ENCODE assay signal across 10 cellular contexts in genomic region chr6:90184334-90185298, GRCh38.
A peak's percentile ranks its signal among the peaks of the same experiment; 100 is the strongest.
DNase-seq lines count a peak whose midpoint lies in the region; ATAC-seq lines count a peak whose summit lies in the region.
"Had no signal": no experiment of that assay in that cellular context is flagged by ENCODE, and none has a peak within 500 bp of the region (broad histone marks: within the 10 kb centered on the region; RNA-seq: fewer than 3 reads in every experiment).

No MANE protein-coding gene starts in this region.

- no peaks in the 10 kb centered on the region for H3K27me3 Mint-ChIP-seq in T-helper 2 cell treated with Interferon-gamma antibody and Interleukin-4, amounts not matched to agents 5 μg/mL and 100 μg/mL, for 36 hours (ENCODE audit: low read depth)
- H3K27me3 Mint-ChIP-seq in stimulated activated naive B cell treated with anti-CD40 and anti-IgM and Interleukin-4, amounts not matched to agents 10 μg/mL and 1 μg/mL and 100 μg/mL, for 72 hours, result no peaks in the 10 kb centered on the region

- H3K27ac Mint-ChIP-seq in T-helper 2 cell treated with Interferon-gamma antibody and Interleukin-4, amounts not matched to agents 5 μg/mL and 100 μg/mL, for 36 hours, result no peak overlapping the region
- peak overlapping the region; percentile 96 for H3K27ac Mint-ChIP-seq in stimulated activated naive B cell treated with anti-CD40 and anti-IgM and Interleukin-4, amounts not matched to agents 10 μg/mL and 1 μg/mL and 100 μg/mL, for 72 hours

- H3K9me3 Mint-ChIP-seq in T-helper 2 cell treated with Interferon-gamma antibody and Interleukin-4, amounts not matched to agents 5 μg/mL and 100 μg/mL, for 36 hours, result peaks cover 6% of the 10 kb centered on the region
- H3K9me3 Mint-ChIP-seq in stimulated activated naive B cell treated with anti-CD40 and anti-IgM and Interleukin-4, amounts not matched to agents 10 μg/mL and 1 μg/mL and 100 μg/mL, for 72 hours, result no peaks in the 10 kb centered on the region

- H3K4me3 Mint-ChIP-seq in T-helper 2 cell treated with Interferon-gamma antibody and Interleukin-4, amounts not matched to agents 5 μg/mL and 100 μg/mL, for 36 hours, result peak overlapping the region; percentile 16
- peak overlapping the region; percentile 84 for H3K4me3 Mint-ChIP-seq in stimulated activated naive B cell treated with anti-CD40 and anti-IgM and Interleukin-4, amounts not matched to agents 10 μg/mL and 1 μg/mL and 100 μg/mL, for 72 hours

- DNase-seq in T-helper 2 cell treated with Interferon-gamma antibody and Interleukin-4, amounts not matched to agents 5 μg/mL and 100 μg/mL, for 36 hours (ENCODE audit: low spot score), result no peak
- no peak for DNase-seq in T-helper 2 cell
- peak; percentile 54 for DNase-seq in RPMI7951 (ENCODE audit: low read depth)
- peak; percentile 85 for DNase-seq in glomerular visceral epithelial cell (ENCODE audit: extremely low spot score)
- no peak for DNase-seq in stimulated activated naive B cell treated with anti-CD40 and anti-IgM and Interleukin-4, amounts not matched to agents 10 μg/mL and 1 μg/mL and 100 μg/mL, for 72 hours
- DNase-seq: AML-193, T-helper 9 cell had no signal

- peaks cover 65% of the 10 kb centered on the region for H3K4me1 Mint-ChIP-seq in T-helper 2 cell treated with Interferon-gamma antibody and Interleukin-4, amounts not matched to agents 5 μg/mL and 100 μg/mL, for 36 hours (ENCODE audit: low read depth)
- H3K4me1 Mint-ChIP-seq in stimulated activated naive B cell treated with anti-CD40 and anti-IgM and Interleukin-4, amounts not matched to agents 10 μg/mL and 1 μg/mL and 100 μg/mL, for 72 hours, result peaks cover 37 to 71% of the 10 kb centered on the region in 2 donors

- peak; percentile 53 to 54 for ATAC-seq in stimulated activated naive B cell treated with anti-CD40 and anti-IgM and Interleukin-4, amounts not matched to agents 10 μg/mL and 1 μg/mL and 100 μg/mL, for 72 hours (replicated peaks)
- ATAC-seq in GM18511 (IDR thresholded peaks at IDR 0.05; ENCODE audit: unreplicated experiment) (no peak), GM19035 (IDR thresholded peaks at IDR 0.05; ENCODE audit: unreplicated experiment) (no peak), GM21723 (IDR thresholded peaks at IDR 0.05; ENCODE audit: unreplicated experiment) (no peak)

- peaks cover 14% of the 10 kb centered on the region for H3K36me3 Mint-ChIP-seq in T-helper 2 cell treated with Interferon-gamma antibody and Interleukin-4, amounts not matched to agents 5 μg/mL and 100 μg/mL, for 36 hours (ENCODE audit: low read depth)
- peaks cover 12 to 19% of the 10 kb centered on the region in 2 donors for H3K36me3 Mint-ChIP-seq in stimulated activated naive B cell treated with anti-CD40 and anti-IgM and Interleukin-4, amounts not matched to agents 10 μg/mL and 1 μg/mL and 100 μg/mL, for 72 hours

Comparison
In these comparisons a context has a peak if more than half of its experiments do, and no peak if none do; other contexts are left out.
1. DNase-seq: peak in RPMI7951 (single experiment) and glomerular visceral epithelial cell (single experiment); none in T-helper 2 cell treated with Interferon-gamma antibody and Interleukin-4, amounts not matched to agents 5 μg/mL and 100 μg/mL, for 36 hours (single experiment), T-helper 2 cell (0 of 5) and stimulated activated naive B cell treated with anti-CD40 and anti-IgM and Interleukin-4, amounts not matched to agents 10 μg/mL and 1 μg/mL and 100 μg/mL, for 72 hours (single experiment).
2. ATAC-seq: peak in stimulated activated naive B cell treated with anti-CD40 and anti-IgM and Interleukin-4, amounts not matched to agents 10 μg/mL and 1 μg/mL and 100 μg/mL, for 72 hours (2 of 2); none in GM18511 (single experiment), GM19035 (single experiment) and GM21723 (single experiment).